Comparison of ENCODE assay signal across 1 cellular context in the genomic region with DNA sequence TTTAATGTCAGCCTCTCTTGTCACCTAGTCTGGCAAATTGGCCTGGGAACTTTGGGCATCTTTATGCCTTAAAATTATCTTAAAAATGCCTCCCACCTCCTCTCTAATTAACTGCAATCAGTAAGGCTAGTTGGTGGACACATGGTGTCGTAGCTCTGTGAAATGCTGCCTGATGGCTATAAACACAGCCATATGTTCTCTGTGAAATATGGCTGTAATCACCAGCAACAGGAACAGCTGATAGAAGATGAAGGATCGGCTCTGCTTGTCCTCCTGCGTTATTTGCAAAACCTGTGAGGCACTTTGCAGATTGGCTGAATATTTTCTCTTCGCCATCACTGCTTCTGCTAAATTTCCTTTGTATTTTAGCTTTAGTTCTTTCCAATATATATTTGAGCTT.
TF ChIP-seq lines count a peak whose summit lies in the region.

No MANE protein-coding gene starts in this region.

TF ChIP-seq in GM23338, 12 proteins besides CTCF, POLR2A, EP300 and RAD21 (continued from another document):
- TF ChIP-seq, protein P1, sequence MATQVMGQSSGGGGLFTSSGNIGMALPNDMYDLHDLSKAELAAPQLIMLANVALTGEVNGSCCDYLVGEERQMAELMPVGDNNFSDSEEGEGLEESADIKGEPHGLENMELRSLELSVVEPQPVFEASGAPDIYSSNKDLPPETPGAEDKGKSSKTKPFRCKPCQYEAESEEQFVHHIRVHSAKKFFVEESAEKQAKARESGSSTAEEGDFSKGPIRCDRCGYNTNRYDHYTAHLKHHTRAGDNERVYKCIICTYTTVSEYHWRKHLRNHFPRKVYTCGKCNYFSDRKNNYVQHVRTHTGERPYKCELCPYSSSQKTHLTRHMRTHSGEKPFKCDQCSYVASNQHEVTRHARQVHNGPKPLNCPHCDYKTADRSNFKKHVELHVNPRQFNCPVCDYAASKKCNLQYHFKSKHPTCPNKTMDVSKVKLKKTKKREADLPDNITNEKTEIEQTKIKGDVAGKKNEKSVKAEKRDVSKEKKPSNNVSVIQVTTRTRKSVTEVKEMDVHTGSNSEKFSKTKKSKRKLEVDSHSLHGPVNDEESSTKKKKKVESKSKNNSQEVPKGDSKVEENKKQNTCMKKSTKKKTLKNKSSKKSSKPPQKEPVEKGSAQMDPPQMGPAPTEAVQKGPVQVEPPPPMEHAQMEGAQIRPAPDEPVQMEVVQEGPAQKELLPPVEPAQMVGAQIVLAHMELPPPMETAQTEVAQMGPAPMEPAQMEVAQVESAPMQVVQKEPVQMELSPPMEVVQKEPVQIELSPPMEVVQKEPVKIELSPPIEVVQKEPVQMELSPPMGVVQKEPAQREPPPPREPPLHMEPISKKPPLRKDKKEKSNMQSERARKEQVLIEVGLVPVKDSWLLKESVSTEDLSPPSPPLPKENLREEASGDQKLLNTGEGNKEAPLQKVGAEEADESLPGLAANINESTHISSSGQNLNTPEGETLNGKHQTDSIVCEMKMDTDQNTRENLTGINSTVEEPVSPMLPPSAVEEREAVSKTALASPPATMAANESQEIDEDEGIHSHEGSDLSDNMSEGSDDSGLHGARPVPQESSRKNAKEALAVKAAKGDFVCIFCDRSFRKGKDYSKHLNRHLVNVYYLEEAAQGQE (IDR thresholded peaks at IDR 0.05; ENCODE audit: unreplicated experiment), result no peak
- TF ChIP-seq ZNF114 (CRISPR knock-in tag; IDR thresholded peaks at IDR 0.05) (no peak), EZH2 (IDR thresholded peaks at IDR 0.05; ENCODE audit: low read depth, unreplicated experiment) (no peak), CREB1 (CRISPR knock-in tag; IDR thresholded peaks at IDR 0.05; ENCODE audit: low read depth) (no peak), EZH2phosphoT487 (IDR thresholded peaks at IDR 0.05; ENCODE audit: unreplicated experiment) (no peak), NANOG (IDR thresholded peaks at IDR 0.05; ENCODE audit: borderline replicate concordance) (no peak), STAT1 (IDR thresholded peaks at IDR 0.05; ENCODE audit: unreplicated experiment) (no peak)
- TF ChIP-seq, protein P2, sequence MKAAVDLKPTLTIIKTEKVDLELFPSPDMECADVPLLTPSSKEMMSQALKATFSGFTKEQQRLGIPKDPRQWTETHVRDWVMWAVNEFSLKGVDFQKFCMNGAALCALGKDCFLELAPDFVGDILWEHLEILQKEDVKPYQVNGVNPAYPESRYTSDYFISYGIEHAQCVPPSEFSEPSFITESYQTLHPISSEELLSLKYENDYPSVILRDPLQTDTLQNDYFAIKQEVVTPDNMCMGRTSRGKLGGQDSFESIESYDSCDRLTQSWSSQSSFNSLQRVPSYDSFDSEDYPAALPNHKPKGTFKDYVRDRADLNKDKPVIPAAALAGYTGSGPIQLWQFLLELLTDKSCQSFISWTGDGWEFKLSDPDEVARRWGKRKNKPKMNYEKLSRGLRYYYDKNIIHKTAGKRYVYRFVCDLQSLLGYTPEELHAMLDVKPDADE (IDR thresholded peaks at IDR 0.05), result no peak
- TF ChIP-seq, protein P3, sequence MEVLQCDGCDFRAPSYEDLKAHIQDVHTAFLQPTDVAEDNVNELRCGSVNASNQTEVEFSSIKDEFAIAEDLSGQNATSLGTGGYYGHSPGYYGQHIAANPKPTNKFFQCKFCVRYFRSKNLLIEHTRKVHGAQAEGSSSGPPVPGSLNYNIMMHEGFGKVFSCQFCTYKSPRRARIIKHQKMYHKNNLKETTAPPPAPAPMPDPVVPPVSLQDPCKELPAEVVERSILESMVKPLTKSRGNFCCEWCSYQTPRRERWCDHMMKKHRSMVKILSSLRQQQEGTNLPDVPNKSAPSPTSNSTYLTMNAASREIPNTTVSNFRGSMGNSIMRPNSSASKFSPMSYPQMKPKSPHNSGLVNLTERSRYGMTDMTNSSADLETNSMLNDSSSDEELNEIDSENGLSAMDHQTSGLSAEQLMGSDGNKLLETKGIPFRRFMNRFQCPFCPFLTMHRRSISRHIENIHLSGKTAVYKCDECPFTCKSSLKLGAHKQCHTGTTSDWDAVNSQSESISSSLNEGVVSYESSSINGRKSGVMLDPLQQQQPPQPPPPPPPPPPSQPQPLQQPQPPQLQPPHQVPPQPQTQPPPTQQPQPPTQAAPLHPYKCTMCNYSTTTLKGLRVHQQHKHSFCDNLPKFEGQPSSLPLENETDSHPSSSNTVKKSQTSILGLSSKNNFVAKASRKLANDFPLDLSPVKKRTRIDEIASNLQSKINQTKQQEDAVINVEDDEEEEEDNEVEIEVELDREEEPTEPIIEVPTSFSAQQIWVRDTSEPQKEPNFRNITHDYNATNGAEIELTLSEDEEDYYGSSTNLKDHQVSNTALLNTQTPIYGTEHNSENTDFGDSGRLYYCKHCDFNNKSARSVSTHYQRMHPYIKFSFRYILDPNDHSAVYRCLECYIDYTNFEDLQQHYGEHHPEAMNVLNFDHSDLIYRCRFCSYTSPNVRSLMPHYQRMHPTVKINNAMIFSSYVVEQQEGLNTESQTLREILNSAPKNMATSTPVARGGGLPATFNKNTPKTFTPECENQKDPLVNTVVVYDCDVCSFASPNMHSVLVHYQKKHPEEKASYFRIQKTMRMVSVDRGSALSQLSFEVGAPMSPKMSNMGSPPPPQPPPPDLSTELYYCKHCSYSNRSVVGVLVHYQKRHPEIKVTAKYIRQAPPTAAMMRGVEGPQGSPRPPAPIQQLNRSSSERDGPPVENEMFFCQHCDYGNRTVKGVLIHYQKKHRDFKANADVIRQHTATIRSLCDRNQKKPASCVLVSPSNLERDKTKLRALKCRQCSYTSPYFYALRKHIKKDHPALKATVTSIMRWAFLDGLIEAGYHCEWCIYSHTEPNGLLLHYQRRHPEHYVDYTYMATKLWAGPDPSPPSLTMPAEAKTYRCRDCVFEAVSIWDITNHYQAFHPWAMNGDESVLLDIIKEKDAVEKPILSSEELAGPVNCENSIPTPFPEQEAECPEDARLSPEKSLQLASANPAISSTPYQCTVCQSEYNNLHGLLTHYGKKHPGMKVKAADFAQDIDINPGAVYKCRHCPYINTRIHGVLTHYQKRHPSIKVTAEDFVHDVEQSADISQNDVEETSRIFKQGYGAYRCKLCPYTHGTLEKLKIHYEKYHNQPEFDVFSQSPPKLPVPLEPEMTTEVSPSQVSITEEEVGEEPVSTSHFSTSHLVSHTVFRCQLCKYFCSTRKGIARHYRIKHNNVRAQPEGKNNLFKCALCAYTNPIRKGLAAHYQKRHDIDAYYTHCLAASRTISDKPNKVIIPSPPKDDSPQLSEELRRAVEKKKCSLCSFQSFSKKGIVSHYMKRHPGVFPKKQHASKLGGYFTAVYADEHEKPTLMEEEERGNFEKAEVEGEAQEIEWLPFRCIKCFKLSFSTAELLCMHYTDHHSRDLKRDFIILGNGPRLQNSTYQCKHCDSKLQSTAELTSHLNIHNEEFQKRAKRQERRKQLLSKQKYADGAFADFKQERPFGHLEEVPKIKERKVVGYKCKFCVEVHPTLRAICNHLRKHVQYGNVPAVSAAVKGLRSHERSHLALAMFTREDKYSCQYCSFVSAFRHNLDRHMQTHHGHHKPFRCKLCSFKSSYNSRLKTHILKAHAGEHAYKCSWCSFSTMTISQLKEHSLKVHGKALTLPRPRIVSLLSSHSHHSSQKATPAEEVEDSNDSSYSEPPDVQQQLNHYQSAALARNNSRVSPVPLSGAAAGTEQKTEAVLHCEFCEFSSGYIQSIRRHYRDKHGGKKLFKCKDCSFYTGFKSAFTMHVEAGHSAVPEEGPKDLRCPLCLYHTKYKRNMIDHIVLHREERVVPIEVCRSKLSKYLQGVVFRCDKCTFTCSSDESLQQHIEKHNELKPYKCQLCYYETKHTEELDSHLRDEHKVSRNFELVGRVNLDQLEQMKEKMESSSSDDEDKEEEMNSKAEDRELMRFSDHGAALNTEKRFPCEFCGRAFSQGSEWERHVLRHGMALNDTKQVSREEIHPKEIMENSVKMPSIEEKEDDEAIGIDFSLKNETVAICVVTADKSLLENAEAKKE (CRISPR knock-in tag; IDR thresholded peaks at IDR 0.05), result no peak
